Comparison of ENCODE assay signal across 9 cellular contexts in genomic region chr17:27506348-27507218, GRCh38. TPM values are rescaled to one million over a fixed set of nuclear protein-coding genes. Genes with fewer than 3 reads are reported as not detected.
DNase-seq lines count a peak whose midpoint lies in the region; ATAC-seq and TF ChIP-seq lines count a peak whose summit lies in the region.
"Had no signal": no experiment of that assay in that cellular context is flagged by ENCODE, and none has a peak within 500 bp of the region (broad histone marks: within the 10 kb centered on the region; RNA-seq: fewer than 3 reads in every experiment).

No MANE protein-coding gene starts in this region.

- TF ChIP-seq CTCF in Caco-2 (IDR thresholded peaks at IDR 0.05; ENCODE audit: insufficient read depth in 1 of 2, low read depth in 1 of 2, low read length in 1 of 2, severe bottlenecking in 1 of 2, unreplicated experiment in 1 of 2): peak in 1 of 2 experiments; percentile 10
- no peak for TF ChIP-seq CTCF in right atrium auricular region (IDR thresholded peaks at IDR 0.05)

- POLR2A ChIA-PET in Caco-2 (lab: Charles Lee): interaction anchor here (0.6 to 0.9 kb wide), 3 partner anchors 12 to 286 kb away, joined by 3 to 15 read pairs (median 4); no protein-coding TSS in a partner anchor

- H3K27ac ChIP-seq in right atrium auricular region: no peak overlapping the region

- peaks cover 9% of the 10 kb centered on the region for H3K9me3 ChIP-seq in Caco-2
- no peaks in the 10 kb centered on the region for H3K9me3 ChIP-seq in right atrium auricular region

- CTCF ChIA-PET in Caco-2 (lab: Charles Lee): interaction anchor here (1.5 to 1.6 kb wide), 2 partner anchors 10 to 12 kb away, joined by 8 to 13 read pairs; no protein-coding TSS in a partner anchor

- H3K27ac Mint-ChIP-seq in Caco-2 (ENCODE audit: unreplicated experiment): peak overlapping the region; percentile 91
- H3K27ac Mint-ChIP-seq in activated T-helper 17 cell treated with anti-CD3 and anti-CD28 coated beads, Interleukin-2, amount 50 U/mL, for 72 hours: no peak overlapping the region

- DNase-seq in Caco-2: peak; percentile 83 to 90
- DNase-seq in dermis blood vessel endothelial cell: peak; percentile 40
- no peak for DNase-seq in effector CD8-positive, alpha-beta T cell (lab: John Stamatoyannopoulos, UW)
- no peak for DNase-seq in right atrium auricular region (ENCODE audit: low spot score)
- no peak for DNase-seq in NCI-H1105 (lab: John Stamatoyannopoulos, UW)
- DNase-seq: MM.1S had no signal

- H3K27me3 ChIP-seq in Caco-2 (replicated peaks; ENCODE audit: control insufficient read depth, insufficient read depth, low read length) (no peaks in the 10 kb centered on the region), right atrium auricular region (no peaks in the 10 kb centered on the region)

- H3K4me1 Mint-ChIP-seq in Caco-2 (ENCODE audit: low read depth, unreplicated experiment): peaks cover 43% of the 10 kb centered on the region
- no peaks in the 10 kb centered on the region for H3K4me1 Mint-ChIP-seq in activated T-helper 17 cell treated with anti-CD3 and anti-CD28 coated beads, Interleukin-2, amount 50 U/mL, for 72 hours

- H3K36me3 Mint-ChIP-seq in Caco-2 (ENCODE audit: insufficient read depth, unreplicated experiment): peaks cover 34% of the 10 kb centered on the region
- peaks cover 8% of the 10 kb centered on the region for H3K36me3 Mint-ChIP-seq in activated T-helper 17 cell treated with anti-CD3 and anti-CD28 coated beads, Interleukin-2, amount 50 U/mL, for 72 hours (ENCODE audit: low read depth)

- ATAC-seq in GM19463 (IDR thresholded peaks at IDR 0.05; ENCODE audit: unreplicated experiment): peak; percentile 74
- ATAC-seq in HG03457 (IDR thresholded peaks at IDR 0.05; ENCODE audit: unreplicated experiment): peak; percentile 52
- ATAC-seq in activated T-helper 17 cell treated with anti-CD3 and anti-CD28 coated beads, Interleukin-2, amount 50 U/mL, for 72 hours (replicated peaks): no peak

- H3K4me1 ChIP-seq in Caco-2 (peaks cover 48% of the 10 kb centered on the region), right atrium auricular region (peaks cover 0 to 34% of the 10 kb centered on the region in 2 donors)

- H3K36me3 ChIP-seq in Caco-2 (ENCODE audit: control insufficient read depth, insufficient read depth, low read length) (no peaks in the 10 kb centered on the region), right atrium auricular region (no peaks in the 10 kb centered on the region)

- H3K4me3 ChIP-seq in Caco-2 (ENCODE audit: low read depth, low read length) (no peak overlapping the region), right atrium auricular region (no peak overlapping the region)

- H3K4me3 Mint-ChIP-seq in Caco-2 (ENCODE audit: unreplicated experiment): peak overlapping the region; percentile 50
- H3K4me3 Mint-ChIP-seq in activated T-helper 17 cell treated with anti-CD3 and anti-CD28 coated beads, Interleukin-2, amount 50 U/mL, for 72 hours: no peak overlapping the region

- no peaks in the 10 kb centered on the region for H3K27me3 Mint-ChIP-seq in Caco-2 (ENCODE audit: insufficient read depth, unreplicated experiment)
- no peaks in the 10 kb centered on the region for H3K27me3 Mint-ChIP-seq in activated T-helper 17 cell treated with anti-CD3 and anti-CD28 coated beads, Interleukin-2, amount 50 U/mL, for 72 hours

- intact Hi-C loops in Caco-2 (cut with micrococcal nuclease; ENCODE audit: unreplicated experiment): loop anchor here (1.0 to 2.0 kb wide), 2 partner anchors 12 to 16 kb away; no protein-coding TSS in a partner anchor

- no peaks in the 10 kb centered on the region for H3K9me3 Mint-ChIP-seq in Caco-2 (ENCODE audit: unreplicated experiment)
- no peaks in the 10 kb centered on the region for H3K9me3 Mint-ChIP-seq in activated T-helper 17 cell treated with anti-CD3 and anti-CD28 coated beads, Interleukin-2, amount 50 U/mL, for 72 hours

- no TSS peak for BruUV-seq in Caco-2 (replicated peaks; lab: Mats Ljungman, UMichigan)

RNA-seq across cellular contexts. Expression of gene KSR1, which starts 50.3 kb away (rescaled TPM):
- total RNA-seq in Caco-2 (2022) (88.9 and 91.5 TPM in 2 replicates), dermis blood vessel endothelial cell (26.3 and 33.4 TPM in 2 replicates), right atrium auricular region (10 to 100 TPM in 1 of 2 donors, 1 to 10 TPM in 1; 7.9 to 10.2 TPM)
- 10 to 100 TPM; 46.1 to 52.6 TPM for total RNA-seq in activated T-helper 17 cell treated with anti-CD3 and anti-CD28 coated beads, Interleukin-2, amount 50 U/mL, for 72 hours

Comparison
In these comparisons a context has a peak if more than half of its experiments do, and no peak if none do; other contexts are left out.
1. DNase-seq: peak in Caco-2 (2 of 2) and dermis blood vessel endothelial cell (single experiment); none in effector CD8-positive, alpha-beta T cell (single experiment), right atrium auricular region (single experiment) and NCI-H1105 (single experiment).